8 cellular contexts compared by ENCODE assay signal in the genomic region with DNA sequence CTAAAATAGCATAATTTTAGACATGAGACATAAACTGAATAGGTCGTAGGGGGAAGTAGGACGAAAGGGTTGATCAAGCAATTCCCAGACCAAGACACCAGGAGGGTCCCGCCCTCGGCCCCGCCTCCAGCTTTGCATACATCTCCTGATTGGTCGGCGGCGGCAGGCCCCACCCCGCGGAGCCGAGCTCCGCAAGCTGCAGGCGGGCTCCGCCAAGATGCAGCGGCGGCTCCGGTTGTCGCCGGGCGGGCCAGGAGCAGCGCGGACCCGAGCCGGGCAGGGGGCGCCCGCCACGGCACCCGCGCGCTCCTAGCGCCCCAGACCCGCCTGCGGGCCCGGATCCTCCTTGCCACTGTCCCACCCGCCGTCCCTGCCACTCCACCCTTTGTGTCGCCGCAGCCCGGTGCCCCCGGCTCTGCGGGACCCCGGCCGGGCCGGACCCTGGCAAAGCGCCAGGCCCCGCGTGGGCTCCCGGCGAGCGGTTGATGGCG. TPM values are rescaled to one million over a fixed set of nuclear protein-coding genes. Genes with fewer than 3 reads are reported as not detected.
DNase-seq lines count a peak whose midpoint lies in the region; ATAC-seq and TF ChIP-seq lines count a peak whose summit lies in the region.

A gene (plus strand): TSS at position 215 of the 491 bp plus-strand sequence. CDS start 412 bp downstream, outside the sequence.

- no peak within 1 kb of the TSS for H3K27ac Mint-ChIP-seq in activated CD4-positive, alpha-beta T cell treated with anti-CD3 and anti-CD28 coated beads, Interleukin-2, amount 10 ng/mL, durations not matched to agents 24 days and 14 days

- TF ChIP-seq CTCF in colonic mucosa (IDR thresholded peaks at IDR 0.05), result no peak

- no peaks in the 10 kb centered on the region for H3K36me3 ChIP-seq in colonic mucosa

- peak within 1 kb of the TSS; percentile 68 to 81 for H3K9ac ChIP-seq in colonic mucosa (ENCODE audit: low read depth in 2 of 2, low read length in 2 of 2)

- no peaks in the 10 kb centered on the region for H3K9me3 Mint-ChIP-seq in activated CD4-positive, alpha-beta T cell treated with anti-CD3 and anti-CD28 coated beads, Interleukin-2, amount 10 ng/mL, durations not matched to agents 24 days and 14 days

- DNase-seq in AG08396 (ENCODE audit: low spot score) (peak; percentile 98), GM19238 (ENCODE audit: insufficient read length, low spot score) (peak; percentile 95), NCI-H524 (lab: John Stamatoyannopoulos, UW) (peak; percentile 92 to 98), colonic mucosa (peak; percentile 98), left colon (peak; percentile 96 to 99)
- DNase-seq in activated CD4-positive, alpha-beta T cell treated with anti-CD3 and anti-CD28 coated beads, Interleukin-2, amount 10 ng/mL, durations not matched to agents 24 days and 14 days, result peak; percentile 99
- peak; percentile 74 to 92 (median 86) for DNase-seq in stimulated activated CD4-positive, alpha-beta T cell treated with anti-CD3 and anti-CD28 coated beads, Interleukin-1b, Interleukin-23, amount 100 ng/mL, for 24 hours (ENCODE audit: low read depth in 4 of 4, low spot score in 1 of 4)

- peaks cover 3% of the 10 kb centered on the region for H3K4me1 ChIP-seq in colonic mucosa

- peak within 1 kb of the TSS; percentile 79 for H3K27ac ChIP-seq in colonic mucosa

- no peaks in the 10 kb centered on the region for H3K27me3 ChIP-seq in colonic mucosa

- ATAC-seq in HG03439 (IDR thresholded peaks at IDR 0.05; ENCODE audit: unreplicated experiment) (peak; percentile 82), left colon (peak; percentile 97)

- H3K27me3 Mint-ChIP-seq in activated CD4-positive, alpha-beta T cell treated with anti-CD3 and anti-CD28 coated beads, Interleukin-2, amount 10 ng/mL, durations not matched to agents 24 days and 14 days, result peaks cover 47% of the 10 kb centered on the region

- no peaks in the 10 kb centered on the region for H3K9me3 ChIP-seq in colonic mucosa

- H3K36me3 Mint-ChIP-seq in activated CD4-positive, alpha-beta T cell treated with anti-CD3 and anti-CD28 coated beads, Interleukin-2, amount 10 ng/mL, durations not matched to agents 24 days and 14 days (ENCODE audit: low read depth), result no peaks in the 10 kb centered on the region

- intact Hi-C loops in activated CD4-positive, alpha-beta T cell treated with anti-CD3 and anti-CD28 coated beads, Interleukin-2, amount 10 ng/mL, durations not matched to agents 24 days and 14 days (cut with micrococcal nuclease), result loop anchor here (2.0 kb wide), 1 partner anchor 45 kb away; no protein-coding TSS in a partner anchor
- intact Hi-C loops in colonic mucosa (cut with DNase I) (no loop called here), left colon (cut with DNase I, micrococcal nuclease) (loop anchor here in 1 of 2 donors (10.0 kb wide), 1 partner anchor 47 kb away; no protein-coding TSS in a partner anchor)

- peak within 1 kb of the TSS; percentile 87 for H3K4me3 Mint-ChIP-seq in activated CD4-positive, alpha-beta T cell treated with anti-CD3 and anti-CD28 coated beads, Interleukin-2, amount 10 ng/mL, durations not matched to agents 24 days and 14 days

- H3K4me3 ChIP-seq in colonic mucosa, result peak within 1 kb of the TSS; percentile 66

- peaks cover 12% of the 10 kb centered on the region for H3K4me1 Mint-ChIP-seq in activated CD4-positive, alpha-beta T cell treated with anti-CD3 and anti-CD28 coated beads, Interleukin-2, amount 10 ng/mL, durations not matched to agents 24 days and 14 days

RNA-seq across cellular contexts. Expression of the gene that starts here (rescaled TPM):
- total RNA-seq in activated CD4-positive, alpha-beta T cell treated with anti-CD3 and anti-CD28 coated beads, Interleukin-2, amount 10 ng/mL, durations not matched to agents 24 days and 14 days, result 1.4 and 1.8 TPM in 2 replicates
- total RNA-seq in colonic mucosa, result 1 to 10 TPM; 3.7 to 4.1 TPM
- total RNA-seq in left colon, result 1 to 10 TPM; 3.1 to 3.2 TPM

Comparison
In these comparisons a context has a peak if more than half of its experiments do, and no peak if none do; other contexts are left out.
1. Peak in every context shown above with its lines: DNase-seq, ATAC-seq, H3K4me3 ChIP-seq and H3K27ac ChIP-seq.